Comparison of ENCODE assay signal across 17 cellular contexts in the genomic region with DNA sequence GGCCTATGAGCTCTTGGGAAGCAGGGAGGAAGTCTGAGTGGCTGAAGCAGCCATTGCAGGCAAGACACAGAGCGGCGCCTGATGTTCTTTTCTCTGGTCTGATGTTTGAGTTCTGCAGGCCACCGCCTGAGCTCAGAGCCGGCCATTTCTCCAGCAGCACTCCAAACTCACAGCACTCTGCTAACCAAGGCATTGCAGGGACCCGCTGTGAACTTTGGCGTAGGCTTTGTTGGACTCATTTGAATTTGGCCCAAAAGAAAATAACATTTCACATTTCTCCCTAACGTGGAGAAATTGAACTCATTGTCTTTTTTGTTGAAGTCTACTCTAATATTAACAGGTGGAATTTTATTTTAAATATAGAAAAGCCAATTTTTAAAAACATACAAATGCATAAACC.
DNase-seq lines count a peak whose midpoint lies in the region; ATAC-seq and TF ChIP-seq lines count a peak whose summit lies in the region.
"Had no signal": no experiment of that assay in that cellular context is flagged by ENCODE, and none has a peak within 500 bp of the region (broad histone marks: within the 10 kb centered on the region; RNA-seq: fewer than 3 reads in every experiment).

No MANE protein-coding gene starts in this region.

- no peaks in the 10 kb centered on the region for H3K27me3 ChIP-seq in testis
- H3K27me3 ChIP-seq in GM23338 (ENCODE audit: insufficient read depth) = no peaks in the 10 kb centered on the region
- H3K27me3 ChIP-seq: BLaER1 treated with 17β-estradiol and CSF1 and Interleukin-3, amounts not matched to agents 10 nM and 100 nM had no signal

- peaks cover 3% of the 10 kb centered on the region; the same call in 1 of the 3 replicates for H3K4me1 Mint-ChIP-seq in GM23338
- H3K4me1 Mint-ChIP-seq: B cell had no signal

- H3K9me3 ChIP-seq in testis = no peaks in the 10 kb centered on the region
- H3K9me3 ChIP-seq: A549; BLaER1 treated with 17β-estradiol and CSF1 and Interleukin-3, amounts not matched to agents 10 nM and 100 nM had no signal

- ATAC-seq in left cardiac atrium = no peak
- no peak for ATAC-seq in GM23338
- ATAC-seq: A549; CD8-positive, alpha-beta T cell had no signal

- no peak overlapping the region for H3K4me3 Mint-ChIP-seq in GM23338
- H3K4me3 Mint-ChIP-seq: B cell; CD4-positive, alpha-beta T cell; CD8-positive, alpha-beta T cell had no signal

- H3K9me3 Mint-ChIP-seq in GM23338 = no peaks in the 10 kb centered on the region
- H3K9me3 Mint-ChIP-seq: CD4-positive, alpha-beta T cell; CD8-positive, alpha-beta T cell had no signal

- 78 to 83% methylated on average over 5 to 7 of the region's 7 CpGs for WGBS in testis, 2 donors

- H3K4me1 ChIP-seq in testis (no peaks in the 10 kb centered on the region), GM23338 (ENCODE audit: insufficient read depth) (no peaks in the 10 kb centered on the region)
- H3K4me1 ChIP-seq: A549; BLaER1 treated with 17β-estradiol and CSF1 and Interleukin-3, amounts not matched to agents 10 nM and 100 nM; Caco-2 had no signal

- H3F3A ChIP-seq in GM23338 (replicated peaks; ENCODE audit: low read depth) = no peaks in the 10 kb centered on the region

- no peaks in the 10 kb centered on the region for H3K36me3 Mint-ChIP-seq in GM23338 (ENCODE audit: low read depth)

- DNase-seq in cardiac septum (ENCODE audit: low spot score) (peak; percentile 46), left cardiac atrium (no peak), testis (peak; percentile 16), GM23338 (ENCODE audit: low spot score) (no peak), HUDEP-2 (lab: John Stamatoyannopoulos, UW; ENCODE audit: unreplicated experiment in 76 of 76) (no peak)
- DNase-seq: AML-193; Caco-2; Calu3; CD4-positive, alpha-beta T cell; CD8-positive, alpha-beta T cell; DMS79 treated with DMSO at 0.1 percent for 48 hours; GF-D8 had no signal

- intact Hi-C loops in cardiac septum (cut with DNase I) (no loop called here), left cardiac atrium (cut with DNase I) (no loop called here), testis (cut with DNase I; ENCODE audit: low total_unique reads) (no loop called here)

- H4K20me1 ChIP-seq in GM23338 (replicated peaks; ENCODE audit: insufficient read depth) = no peaks in the 10 kb centered on the region
- H4K20me1 ChIP-seq: BLaER1 treated with 17β-estradiol and CSF1 and Interleukin-3, amounts not matched to agents 10 nM and 100 nM had no signal

- TF ChIP-seq POLR2A in testis (IDR thresholded peaks at IDR 0.05) = no peak

- TF ChIP-seq CTCF in testis (IDR thresholded peaks at IDR 0.05) = no peak
- no peak for TF ChIP-seq CTCF in GM23338 (conservative IDR thresholded peaks at IDR 0.05; ENCODE audit: low read depth in 2 of 2)

- no peak overlapping the region for H3K4me3 ChIP-seq in testis
- H3K4me3 ChIP-seq in GM23338 = no peak overlapping the region
- H3K4me3 ChIP-seq: A549; BLaER1 treated with 17β-estradiol and CSF1 and Interleukin-3, amounts not matched to agents 10 nM and 100 nM had no signal

- no peak overlapping the region for H3K27ac Mint-ChIP-seq in GM23338
- H3K27ac Mint-ChIP-seq: B cell; CD4-positive, alpha-beta T cell; CD8-positive, alpha-beta T cell had no signal

- H3K27me3 Mint-ChIP-seq in GM23338 (ENCODE audit: insufficient read depth, low read depth, poor library complexity) = no peaks in the 10 kb centered on the region
- H3K27me3 Mint-ChIP-seq: B cell; CD4-positive, alpha-beta T cell had no signal

- H3K36me3 ChIP-seq in testis (ENCODE audit: low read depth, missing control alignments) (no peaks in the 10 kb centered on the region), GM23338 (ENCODE audit: insufficient read depth) (no peaks in the 10 kb centered on the region; the same call in 1 of the 2 replicates)

- no peak overlapping the region for H3K4me2 ChIP-seq in GM23338
- H3K4me2 ChIP-seq: A549; BLaER1 treated with 17β-estradiol and CSF1 and Interleukin-3, amounts not matched to agents 10 nM and 100 nM had no signal

- H3K9me2 ChIP-seq in GM23338 (ENCODE audit: insufficient read depth) = no peaks in the 10 kb centered on the region

- no peaks in the 10 kb centered on the region for H3K79me2 ChIP-seq in GM23338 (replicated peaks; ENCODE audit: insufficient read depth)

- no peak overlapping the region for H3K27ac ChIP-seq in testis
- no peak overlapping the region for H3K27ac ChIP-seq in GM23338 (ENCODE audit: low read depth)
- H3K27ac ChIP-seq: 22Rv1; A549; BLaER1 treated with 17β-estradiol and CSF1 and Interleukin-3, amounts not matched to agents 10 nM and 100 nM; C4-2B had no signal

- no peak overlapping the region for H2AFZ ChIP-seq in GM23338

TF ChIP-seq in GM23338, 12 proteins besides CTCF, POLR2A, EP300 and RAD21 (continues in another document):
- TF ChIP-seq, protein P1, sequence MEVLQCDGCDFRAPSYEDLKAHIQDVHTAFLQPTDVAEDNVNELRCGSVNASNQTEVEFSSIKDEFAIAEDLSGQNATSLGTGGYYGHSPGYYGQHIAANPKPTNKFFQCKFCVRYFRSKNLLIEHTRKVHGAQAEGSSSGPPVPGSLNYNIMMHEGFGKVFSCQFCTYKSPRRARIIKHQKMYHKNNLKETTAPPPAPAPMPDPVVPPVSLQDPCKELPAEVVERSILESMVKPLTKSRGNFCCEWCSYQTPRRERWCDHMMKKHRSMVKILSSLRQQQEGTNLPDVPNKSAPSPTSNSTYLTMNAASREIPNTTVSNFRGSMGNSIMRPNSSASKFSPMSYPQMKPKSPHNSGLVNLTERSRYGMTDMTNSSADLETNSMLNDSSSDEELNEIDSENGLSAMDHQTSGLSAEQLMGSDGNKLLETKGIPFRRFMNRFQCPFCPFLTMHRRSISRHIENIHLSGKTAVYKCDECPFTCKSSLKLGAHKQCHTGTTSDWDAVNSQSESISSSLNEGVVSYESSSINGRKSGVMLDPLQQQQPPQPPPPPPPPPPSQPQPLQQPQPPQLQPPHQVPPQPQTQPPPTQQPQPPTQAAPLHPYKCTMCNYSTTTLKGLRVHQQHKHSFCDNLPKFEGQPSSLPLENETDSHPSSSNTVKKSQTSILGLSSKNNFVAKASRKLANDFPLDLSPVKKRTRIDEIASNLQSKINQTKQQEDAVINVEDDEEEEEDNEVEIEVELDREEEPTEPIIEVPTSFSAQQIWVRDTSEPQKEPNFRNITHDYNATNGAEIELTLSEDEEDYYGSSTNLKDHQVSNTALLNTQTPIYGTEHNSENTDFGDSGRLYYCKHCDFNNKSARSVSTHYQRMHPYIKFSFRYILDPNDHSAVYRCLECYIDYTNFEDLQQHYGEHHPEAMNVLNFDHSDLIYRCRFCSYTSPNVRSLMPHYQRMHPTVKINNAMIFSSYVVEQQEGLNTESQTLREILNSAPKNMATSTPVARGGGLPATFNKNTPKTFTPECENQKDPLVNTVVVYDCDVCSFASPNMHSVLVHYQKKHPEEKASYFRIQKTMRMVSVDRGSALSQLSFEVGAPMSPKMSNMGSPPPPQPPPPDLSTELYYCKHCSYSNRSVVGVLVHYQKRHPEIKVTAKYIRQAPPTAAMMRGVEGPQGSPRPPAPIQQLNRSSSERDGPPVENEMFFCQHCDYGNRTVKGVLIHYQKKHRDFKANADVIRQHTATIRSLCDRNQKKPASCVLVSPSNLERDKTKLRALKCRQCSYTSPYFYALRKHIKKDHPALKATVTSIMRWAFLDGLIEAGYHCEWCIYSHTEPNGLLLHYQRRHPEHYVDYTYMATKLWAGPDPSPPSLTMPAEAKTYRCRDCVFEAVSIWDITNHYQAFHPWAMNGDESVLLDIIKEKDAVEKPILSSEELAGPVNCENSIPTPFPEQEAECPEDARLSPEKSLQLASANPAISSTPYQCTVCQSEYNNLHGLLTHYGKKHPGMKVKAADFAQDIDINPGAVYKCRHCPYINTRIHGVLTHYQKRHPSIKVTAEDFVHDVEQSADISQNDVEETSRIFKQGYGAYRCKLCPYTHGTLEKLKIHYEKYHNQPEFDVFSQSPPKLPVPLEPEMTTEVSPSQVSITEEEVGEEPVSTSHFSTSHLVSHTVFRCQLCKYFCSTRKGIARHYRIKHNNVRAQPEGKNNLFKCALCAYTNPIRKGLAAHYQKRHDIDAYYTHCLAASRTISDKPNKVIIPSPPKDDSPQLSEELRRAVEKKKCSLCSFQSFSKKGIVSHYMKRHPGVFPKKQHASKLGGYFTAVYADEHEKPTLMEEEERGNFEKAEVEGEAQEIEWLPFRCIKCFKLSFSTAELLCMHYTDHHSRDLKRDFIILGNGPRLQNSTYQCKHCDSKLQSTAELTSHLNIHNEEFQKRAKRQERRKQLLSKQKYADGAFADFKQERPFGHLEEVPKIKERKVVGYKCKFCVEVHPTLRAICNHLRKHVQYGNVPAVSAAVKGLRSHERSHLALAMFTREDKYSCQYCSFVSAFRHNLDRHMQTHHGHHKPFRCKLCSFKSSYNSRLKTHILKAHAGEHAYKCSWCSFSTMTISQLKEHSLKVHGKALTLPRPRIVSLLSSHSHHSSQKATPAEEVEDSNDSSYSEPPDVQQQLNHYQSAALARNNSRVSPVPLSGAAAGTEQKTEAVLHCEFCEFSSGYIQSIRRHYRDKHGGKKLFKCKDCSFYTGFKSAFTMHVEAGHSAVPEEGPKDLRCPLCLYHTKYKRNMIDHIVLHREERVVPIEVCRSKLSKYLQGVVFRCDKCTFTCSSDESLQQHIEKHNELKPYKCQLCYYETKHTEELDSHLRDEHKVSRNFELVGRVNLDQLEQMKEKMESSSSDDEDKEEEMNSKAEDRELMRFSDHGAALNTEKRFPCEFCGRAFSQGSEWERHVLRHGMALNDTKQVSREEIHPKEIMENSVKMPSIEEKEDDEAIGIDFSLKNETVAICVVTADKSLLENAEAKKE (CRISPR knock-in tag; IDR thresholded peaks at IDR 0.05) = no peak
- TF ChIP-seq ZNF114 (CRISPR knock-in tag; IDR thresholded peaks at IDR 0.05) (no peak), EZH2phosphoT487 (IDR thresholded peaks at IDR 0.05; ENCODE audit: unreplicated experiment) (no peak), POLR2AphosphoS5 (IDR thresholded peaks at IDR 0.05; ENCODE audit: low read depth) (no peak), CREB1 (CRISPR knock-in tag; IDR thresholded peaks at IDR 0.05; ENCODE audit: low read depth) (no peak), STAT1 (IDR thresholded peaks at IDR 0.05; ENCODE audit: unreplicated experiment) (no peak), NANOG (IDR thresholded peaks at IDR 0.05; ENCODE audit: borderline replicate concordance) (no peak), EZH2 (IDR thresholded peaks at IDR 0.05; ENCODE audit: low read depth, unreplicated experiment) (no peak)

Comparison
In these comparisons a context has a peak if more than half of its experiments do, and no peak if none do; other contexts are left out.
1. DNase-seq: peak in cardiac septum (single experiment) and testis (single experiment); none in left cardiac atrium (single experiment), GM23338 (single experiment) and HUDEP-2 (0 of 76).